28 cellular contexts compared by ENCODE assay signal in genomic region chr12:129089576-129089975, GRCh38.
"Had no signal": no experiment of that assay in that cellular context is flagged by ENCODE, and none has a peak within 500 bp of the region (broad histone marks: within the 10 kb centered on the region; RNA-seq: fewer than 3 reads in every experiment).

No MANE protein-coding gene starts in this region.

- ATAC-seq: stimulated activated effector memory CD8-positive, alpha-beta T cell treated with anti-CD3 and anti-CD28 coated beads, Interleukin-12 subunit alpha, Interleukin-12 subunit beta, amount 100 ng/mL, for 72 hours; stimulated activated memory B cell treated with anti-CD40 and anti-IgM and Interleukin-4, amounts not matched to agents 10 μg/mL and 1 μg/mL and 100 μg/mL, for 72 hours; stimulated activated naive B cell treated with anti-CD40 and anti-IgM and Interleukin-4, amounts not matched to agents 10 μg/mL and 1 μg/mL and 100 μg/mL, for 72 hours; upper lobe of right lung had no signal

- H3K4me1 ChIP-seq: stomach, suprapubic skin, testis, thyroid gland, tibial artery, tibial nerve, transverse colon, upper lobe of left lung, upper lobe of right lung, uterus, vagina had no signal

- H3K4me1 Mint-ChIP-seq: stimulated activated effector memory CD8-positive, alpha-beta T cell treated with anti-CD3 and anti-CD28 coated beads, Interleukin-12 subunit alpha, Interleukin-12 subunit beta, amount 100 ng/mL, for 72 hours; stimulated activated memory B cell treated with anti-CD40 and anti-IgM and Interleukin-4, amounts not matched to agents 10 μg/mL and 1 μg/mL and 100 μg/mL, for 72 hours; stimulated activated naive B cell treated with anti-CD40 and anti-IgM and Interleukin-4, amounts not matched to agents 10 μg/mL and 1 μg/mL and 100 μg/mL, for 72 hours had no signal

- H3K4me3 Mint-ChIP-seq: stimulated activated effector memory CD8-positive, alpha-beta T cell treated with anti-CD3 and anti-CD28 coated beads, Interleukin-12 subunit alpha, Interleukin-12 subunit beta, amount 100 ng/mL, for 72 hours; stimulated activated memory B cell treated with anti-CD40 and anti-IgM and Interleukin-4, amounts not matched to agents 10 μg/mL and 1 μg/mL and 100 μg/mL, for 72 hours; stimulated activated naive B cell treated with anti-CD40 and anti-IgM and Interleukin-4, amounts not matched to agents 10 μg/mL and 1 μg/mL and 100 μg/mL, for 72 hours; stimulated activated naive CD8-positive, alpha-beta T cell treated with anti-CD3 and anti-CD28 coated beads, Interleukin-15, Interleukin-2, amounts not matched to agents 100 ng/mL and 50 ng/mL, for 24 hours; type B pancreatic cell had no signal

- H3K27ac Mint-ChIP-seq: stimulated activated effector memory CD8-positive, alpha-beta T cell treated with anti-CD3 and anti-CD28 coated beads, Interleukin-12 subunit alpha, Interleukin-12 subunit beta, amount 100 ng/mL, for 72 hours; stimulated activated memory B cell treated with anti-CD40 and anti-IgM and Interleukin-4, amounts not matched to agents 10 μg/mL and 1 μg/mL and 100 μg/mL, for 72 hours; stimulated activated naive B cell treated with anti-CD40 and anti-IgM and Interleukin-4, amounts not matched to agents 10 μg/mL and 1 μg/mL and 100 μg/mL, for 72 hours; stimulated activated naive CD8-positive, alpha-beta T cell treated with anti-CD3 and anti-CD28 coated beads, Interleukin-15, Interleukin-2, amounts not matched to agents 100 ng/mL and 50 ng/mL, for 24 hours; type B pancreatic cell had no signal

- H3K4me3 ChIP-seq: stomach, suprapubic skin, testis, thoracic aorta, thyroid gland, tibial artery, tibial nerve, transverse colon, upper lobe of left lung, upper lobe of right lung, uterus, vagina had no signal

- FAIRE-seq: urothelium cell line had no signal

- H3K27me3 ChIP-seq: suprapubic skin, testis, thyroid gland, tibial artery, tibial nerve, transverse colon, upper lobe of left lung, upper lobe of right lung, uterus, vagina had no signal

- H3K36me3 ChIP-seq: stomach, suprapubic skin, thoracic aorta, thyroid gland, tibial artery, tibial nerve, transverse colon, upper lobe of left lung, upper lobe of right lung, uterus, vagina had no signal

- H3K36me3 Mint-ChIP-seq: stimulated activated effector memory CD8-positive, alpha-beta T cell treated with anti-CD3 and anti-CD28 coated beads, Interleukin-12 subunit alpha, Interleukin-12 subunit beta, amount 100 ng/mL, for 72 hours; stimulated activated memory B cell treated with anti-CD40 and anti-IgM and Interleukin-4, amounts not matched to agents 10 μg/mL and 1 μg/mL and 100 μg/mL, for 72 hours; stimulated activated naive B cell treated with anti-CD40 and anti-IgM and Interleukin-4, amounts not matched to agents 10 μg/mL and 1 μg/mL and 100 μg/mL, for 72 hours; type B pancreatic cell had no signal

- H3K27me3 Mint-ChIP-seq: stimulated activated memory B cell treated with anti-CD40 and anti-IgM and Interleukin-4, amounts not matched to agents 10 μg/mL and 1 μg/mL and 100 μg/mL, for 72 hours; stimulated activated naive B cell treated with anti-CD40 and anti-IgM and Interleukin-4, amounts not matched to agents 10 μg/mL and 1 μg/mL and 100 μg/mL, for 72 hours; stimulated activated naive CD8-positive, alpha-beta T cell treated with anti-CD3 and anti-CD28 coated beads, Interleukin-15, Interleukin-2, amounts not matched to agents 100 ng/mL and 50 ng/mL, for 24 hours had no signal

- H3K9me3 Mint-ChIP-seq: stimulated activated effector memory CD8-positive, alpha-beta T cell treated with anti-CD3 and anti-CD28 coated beads, Interleukin-12 subunit alpha, Interleukin-12 subunit beta, amount 100 ng/mL, for 72 hours; stimulated activated memory B cell treated with anti-CD40 and anti-IgM and Interleukin-4, amounts not matched to agents 10 μg/mL and 1 μg/mL and 100 μg/mL, for 72 hours; type B pancreatic cell had no signal

- H3K27ac ChIP-seq: stomach, suprapubic skin, testis, thoracic aorta, thyroid gland, tibial artery, tibial nerve, transverse colon, upper lobe of left lung, upper lobe of right lung, uterus, vagina had no signal

- H3K9me3 ChIP-seq: suprapubic skin, testis, thoracic aorta, thyroid gland, transverse colon, upper lobe of left lung, upper lobe of right lung, uterus, vagina had no signal

- DNase-seq: stimulated activated CD4-positive, alpha-beta T cell treated with anti-CD3 and anti-CD28 coated beads, Interleukin-2, amount 100 ng/mL, for 24 hours; stimulated activated CD4-positive, alpha-beta T cell treated with anti-CD3 and anti-CD28 coated beads, Interleukin-2, amount 100 ng/mL, for 48 hours; stimulated activated CD4-positive, alpha-beta T cell treated with anti-CD3 and anti-CD28 coated beads, Interleukin-4, amount 100 ng/mL, for 1 hour; stimulated activated CD4-positive, alpha-beta T cell treated with anti-CD3 and anti-CD28 coated beads, Interleukin-4, amount 100 ng/mL, for 24 hours; stimulated activated CD4-positive, alpha-beta T cell treated with anti-CD3 and anti-CD28 coated beads, Interleukin-4, amount 100 ng/mL, for 4 hours; stimulated activated CD8-positive, alpha-beta memory T cell treated with anti-CD3 and anti-CD28 coated beads, Interleukin-4, amount 100 ng/mL, for 48 hours; stimulated activated naive B cell treated with anti-CD40 and anti-IgM and Interleukin-4, amounts not matched to agents 10 μg/mL and 1 μg/mL and 100 μg/mL, for 72 hours; stimulated activated naive CD4-positive, alpha-beta T cell; stimulated activated naive CD4-positive, alpha-beta T cell treated with Interleukin-2 at 50 U/mL for 16 hours; stomach; substantia nigra; testis; thyroid gland; tibial artery; transverse colon; trophoblast cell; upper lobe of left lung; upper lobe of right lung; uterus had no signal
